ENCODE assay signal across 21 cellular contexts in genomic region chr5:32511778-32512374, GRCh38.
A peak's percentile ranks its signal among the peaks of the same experiment; 100 is the strongest.
DNase-seq lines count a peak whose midpoint lies in the region; ATAC-seq and TF ChIP-seq lines count a peak whose summit lies in the region.
"Had no signal": no experiment of that assay in that cellular context is flagged by ENCODE, and none has a peak within 500 bp of the region (broad histone marks: within the 10 kb centered on the region; RNA-seq: fewer than 3 reads in every experiment).

No MANE protein-coding gene starts in this region.

- H3K27ac Mint-ChIP-seq in CD8-positive, alpha-beta T cell, result no peak overlapping the region
- H3K27ac Mint-ChIP-seq in activated CD8-positive, alpha-beta T cell treated with anti-CD3 and anti-CD28 coated beads for 36 hours, result no peak overlapping the region
- H3K27ac Mint-ChIP-seq in naive B cell, result no peak overlapping the region
- H3K27ac Mint-ChIP-seq: activated naive CD4-positive, alpha-beta T cell treated with anti-CD3 and anti-CD28 coated beads for 36 hours; B cell; nephron; progenitor cell of endocrine pancreas had no signal

- no peaks in the 10 kb centered on the region for H3K27me3 ChIP-seq in CD8-positive, alpha-beta T cell (ENCODE audit: insufficient read depth, low read length)
- no peaks in the 10 kb centered on the region for H3K27me3 ChIP-seq in vagina
- H3K27me3 ChIP-seq: gastroesophageal sphincter, tibial nerve had no signal

- peak; percentile 74 for ATAC-seq in CD8-positive, alpha-beta T cell
- ATAC-seq in activated CD8-positive, alpha-beta T cell treated with anti-CD3 and anti-CD28 coated beads for 36 hours, result peak; percentile 83
- ATAC-seq in naive B cell (ENCODE audit: low read depth in 2 of 2), result peak in 1 of 2 donors; percentile 52
- ATAC-seq in HG03097 (IDR thresholded peaks at IDR 0.05; ENCODE audit: low FRiP score, unreplicated experiment), result no peak
- ATAC-seq: esophagus mucosa, gastroesophageal sphincter had no signal

- no peak overlapping the region for H3K4me3 ChIP-seq in CD8-positive, alpha-beta T cell (ENCODE audit: low read depth, low read length)
- no peak overlapping the region for H3K4me3 ChIP-seq in vagina
- H3K4me3 ChIP-seq: gastroesophageal sphincter, tibial nerve had no signal

- DNase-seq in CD8-positive, alpha-beta T cell, result peak in 2 of 7 experiments; percentile 13 to 28
- DNase-seq in EL, result peak; percentile 12
- peak; percentile 23 for DNase-seq in activated CD8-positive, alpha-beta T cell treated with anti-CD3 and anti-CD28 coated beads for 36 hours
- peak; percentile 11 for DNase-seq in naive B cell
- no peak for DNase-seq in SK-N-DZ (ENCODE audit: low spot score)
- no peak for DNase-seq in vagina (ENCODE audit: extremely low spot score in 2 of 2)
- DNase-seq: activated naive CD4-positive, alpha-beta T cell treated with anti-CD3 and anti-CD28 coated beads for 36 hours; activated T-cell treated with anti-CD3 and anti-CD28 coated beads, Interleukin-2, amount 50 U/mL, for 1 hour; effector CD4-positive, alpha-beta T cell; NCI-H2171; OCI-M1; SHP77; stimulated activated CD4-positive, alpha-beta T cell treated with anti-CD3 and anti-CD28 coated beads, Interleukin-2, amount 100 ng/mL, for 24 hours had no signal

- no peaks in the 10 kb centered on the region for H3K4me1 ChIP-seq in CD8-positive, alpha-beta T cell (ENCODE audit: insufficient read depth, low read length)
- peaks cover 13% of the 10 kb centered on the region for H3K4me1 ChIP-seq in vagina

- H3K4me3 Mint-ChIP-seq in CD8-positive, alpha-beta T cell, result no peak overlapping the region
- no peak overlapping the region for H3K4me3 Mint-ChIP-seq in activated CD8-positive, alpha-beta T cell treated with anti-CD3 and anti-CD28 coated beads for 36 hours
- H3K4me3 Mint-ChIP-seq in naive B cell, result no peak overlapping the region
- H3K4me3 Mint-ChIP-seq: activated naive CD4-positive, alpha-beta T cell treated with anti-CD3 and anti-CD28 coated beads for 36 hours; B cell; nephron had no signal

- no peaks in the 10 kb centered on the region for H3K36me3 ChIP-seq in CD8-positive, alpha-beta T cell (ENCODE audit: insufficient read depth, low read length)
- no peaks in the 10 kb centered on the region for H3K36me3 ChIP-seq in vagina
- H3K36me3 ChIP-seq: gastroesophageal sphincter, tibial nerve had no signal

- no peaks in the 10 kb centered on the region for H3K4me1 Mint-ChIP-seq in CD8-positive, alpha-beta T cell (ENCODE audit: low read depth)
- no peaks in the 10 kb centered on the region for H3K4me1 Mint-ChIP-seq in activated CD8-positive, alpha-beta T cell treated with anti-CD3 and anti-CD28 coated beads for 36 hours (ENCODE audit: low read depth)
- H3K4me1 Mint-ChIP-seq in naive B cell, result no peaks in the 10 kb centered on the region
- H3K4me1 Mint-ChIP-seq: B cell had no signal

- H3K9me3 Mint-ChIP-seq in CD8-positive, alpha-beta T cell, result no peaks in the 10 kb centered on the region
- H3K9me3 Mint-ChIP-seq in activated CD8-positive, alpha-beta T cell treated with anti-CD3 and anti-CD28 coated beads for 36 hours, result no peaks in the 10 kb centered on the region
- no peaks in the 10 kb centered on the region for H3K9me3 Mint-ChIP-seq in naive B cell
- H3K9me3 Mint-ChIP-seq: activated naive CD4-positive, alpha-beta T cell treated with anti-CD3 and anti-CD28 coated beads for 36 hours had no signal

- CTCF ChIA-PET in CD8-positive, alpha-beta T cell (lab: Charles Lee), result no interaction called here
- CTCF ChIA-PET in activated CD8-positive, alpha-beta T cell treated with anti-CD3 and anti-CD28 coated beads for 36 hours (lab: Charles Lee), result interaction anchor here (1.3 kb wide), 1 partner anchor 18 kb away, joined by 3 read pairs; no protein-coding TSS in a partner anchor

- H3K36me3 Mint-ChIP-seq in CD8-positive, alpha-beta T cell, result no peaks in the 10 kb centered on the region
- no peaks in the 10 kb centered on the region for H3K36me3 Mint-ChIP-seq in activated CD8-positive, alpha-beta T cell treated with anti-CD3 and anti-CD28 coated beads for 36 hours (ENCODE audit: low read depth)
- no peaks in the 10 kb centered on the region for H3K36me3 Mint-ChIP-seq in naive B cell

- no peak for TF ChIP-seq POLR2A in vagina (IDR thresholded peaks at IDR 0.05)

- H3K27me3 Mint-ChIP-seq in CD8-positive, alpha-beta T cell (ENCODE audit: low read depth), result peaks cover under 1% of the 10 kb centered on the region
- H3K27me3 Mint-ChIP-seq in activated CD8-positive, alpha-beta T cell treated with anti-CD3 and anti-CD28 coated beads for 36 hours, result no peaks in the 10 kb centered on the region
- H3K27me3 Mint-ChIP-seq in naive B cell, result peaks cover 7 to 15% (median 12%) of the 10 kb centered on the region in 3 donors

- H3K27ac ChIP-seq in CD8-positive, alpha-beta T cell (ENCODE audit: low read depth, low read length), result no peak overlapping the region
- no peak overlapping the region for H3K27ac ChIP-seq in vagina
- H3K27ac ChIP-seq: gastroesophageal sphincter, tibial nerve, VCaP had no signal

- intact Hi-C loops in CD8-positive, alpha-beta T cell (cut with DNase I, micrococcal nuclease), result no loop called here
- intact Hi-C loops in activated CD8-positive, alpha-beta T cell treated with anti-CD3 and anti-CD28 coated beads for 36 hours (cut with micrococcal nuclease), result no loop called here
- intact Hi-C loops in vagina (cut with DNase I), result loop anchor here (1.0 kb wide), 1 partner anchor 13 kb away; no protein-coding TSS in a partner anchor

- no peaks in the 10 kb centered on the region for H3K9me3 ChIP-seq in CD8-positive, alpha-beta T cell (ENCODE audit: low read length)
- H3K9me3 ChIP-seq in vagina, result no peaks in the 10 kb centered on the region
- H3K9me3 ChIP-seq: gastroesophageal sphincter, tibial nerve had no signal

- TF ChIP-seq CTCF in CD8-positive, alpha-beta T cell (IDR thresholded peaks at IDR 0.05), result no peak
- TF ChIP-seq CTCF in activated CD8-positive, alpha-beta T cell treated with anti-CD3 and anti-CD28 coated beads for 36 hours (IDR thresholded peaks at IDR 0.05), result no peak
- no peak for TF ChIP-seq CTCF in vagina (IDR thresholded peaks at IDR 0.05)

- POLR2A ChIA-PET in CD8-positive, alpha-beta T cell (lab: Charles Lee), result no interaction called here
- POLR2A ChIA-PET in activated CD8-positive, alpha-beta T cell treated with anti-CD3 and anti-CD28 coated beads for 36 hours (lab: Charles Lee), result interaction anchor here (1.2 kb wide), 1 partner anchor 78 kb away, joined by 3 read pairs; no protein-coding TSS in a partner anchor

Comparison
In these comparisons a context has a peak if more than half of its experiments do, and no peak if none do; other contexts are left out.
1. DNase-seq: peak in EL (single experiment), activated CD8-positive, alpha-beta T cell treated with anti-CD3 and anti-CD28 coated beads for 36 hours (single experiment) and naive B cell (single experiment); none in SK-N-DZ (single experiment) and vagina (0 of 2).